ENCODE assay signal across 1 cellular context in genomic region chr6:44341095-44341890, GRCh38.
TF ChIP-seq lines count a peak whose summit lies in the region.

No MANE protein-coding gene starts in this region.

TF ChIP-seq in SK-N-SH, 30 proteins besides CTCF, POLR2A, EP300 and RAD21 (continued from another document):
- TF ChIP-seq RCOR1 (IDR thresholded peaks at IDR 0.05; ENCODE audit: low read length) = no peak
- TF ChIP-seq ZBTB33 (IDR thresholded peaks at IDR 0.05; ENCODE audit: borderline replicate concordance, low read depth) = no peak
TF ChIP-seq in SK-N-SH: peak in this region for 0.
